ENCODE assay signal across 17 cellular contexts in the genomic region with DNA sequence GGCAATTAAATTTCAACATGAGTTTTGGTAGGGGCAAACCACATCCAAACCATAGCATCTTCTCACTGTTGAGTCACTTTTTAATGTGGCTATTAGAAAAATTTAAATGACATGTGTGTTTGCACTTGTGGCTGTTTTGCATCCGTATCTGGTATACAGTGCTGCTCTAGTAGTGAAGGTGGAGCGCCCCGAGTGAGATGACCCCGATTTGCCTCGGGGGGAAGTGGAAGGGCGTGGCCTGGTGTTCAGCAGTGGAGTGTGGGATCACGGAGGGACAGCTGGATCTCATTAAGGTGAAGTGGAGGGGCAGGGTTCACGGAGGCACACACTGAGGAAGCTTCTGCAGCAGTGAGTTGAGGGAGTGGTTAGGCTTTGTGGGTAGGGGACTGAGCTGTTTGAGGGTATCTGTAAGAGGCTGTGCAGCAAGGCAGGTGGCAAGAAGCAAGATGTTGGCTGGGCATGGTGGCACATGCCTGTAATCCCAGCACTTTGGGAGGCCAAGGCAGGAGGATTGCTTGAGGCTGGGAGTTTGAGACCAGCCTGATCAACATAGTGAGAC. TPM values are rescaled to one million over a fixed set of nuclear protein-coding genes. Genes with fewer than 3 reads are reported as not detected.
DNase-seq lines count a peak whose midpoint lies in the region; ATAC-seq and TF ChIP-seq lines count a peak whose summit lies in the region.
"Had no signal": no experiment of that assay in that cellular context is flagged by ENCODE, and none has a peak within 500 bp of the region (broad histone marks: within the 10 kb centered on the region; RNA-seq: fewer than 3 reads in every experiment).

No MANE protein-coding gene starts in this region.

- H2AFZ ChIP-seq in DND-41 (ENCODE audit: low read depth, low read length) = no peak overlapping the region

- no peak overlapping the region for H3K27ac ChIP-seq in DND-41 (ENCODE audit: low read length)
- H3K27ac ChIP-seq in A673 (ENCODE audit: low read depth, low read length, poor library complexity, severe bottlenecking) = no peak overlapping the region
- H3K27ac ChIP-seq: 22Rv1, C4-2B, Peyer's patch had no signal

- H3K4me3 Mint-ChIP-seq in T-helper 17 cell = no peak overlapping the region
- peak overlapping the region; percentile 79 to 87 (median 81) for H3K4me3 Mint-ChIP-seq in immature natural killer cell

- peak overlapping the region; percentile 74 for H3K27ac Mint-ChIP-seq in T-helper 17 cell
- H3K27ac Mint-ChIP-seq in immature natural killer cell = peak overlapping the region; percentile 38 to 91 (median 76)

- H3K9me3 ChIP-seq in DND-41 (ENCODE audit: insufficient read depth, low read length, severe bottlenecking) (no peaks in the 10 kb centered on the region), T-helper 17 cell (ENCODE audit: control insufficient read depth, low read length, poor library complexity, severe bottlenecking) (no peaks in the 10 kb centered on the region), A673 (ENCODE audit: low read depth, low read length, poor library complexity, severe bottlenecking) (no peaks in the 10 kb centered on the region)
- H3K9me3 ChIP-seq: Peyer's patch had no signal

- DNase-seq in NCI-H526 (lab: John Stamatoyannopoulos, UW) (peak; percentile 37 to 38), NCI-H526 treated with DMSO at 0.1 percent for 48 hours (lab: John Stamatoyannopoulos, UW) (no peak), DND-41 (peak; percentile 28), T-helper 17 cell (no peak), immature natural killer cell (peak in 2 of 3 donors; percentile 35 to 37), NCI-H524 treated with DMSO at 0.1 percent for 48 hours (lab: John Stamatoyannopoulos, UW) (no peak), NCI-H1930 (lab: John Stamatoyannopoulos, UW) (no peak), A673 (ENCODE audit: low spot score) (no peak)
- DNase-seq: Calu3, HCEC 1CT, NCI-H1436 treated with DMSO at 0.1 percent for 48 hours, NCI-H2107, NCI-H226, SIG-M5 had no signal

- H4K20me1 ChIP-seq in DND-41 (ENCODE audit: insufficient read depth, low read length) = no peaks in the 10 kb centered on the region; the same call in 1 of the 2 replicates

- H3K36me3 Mint-ChIP-seq in T-helper 17 cell (ENCODE audit: low read depth) = peaks cover 3% of the 10 kb centered on the region
- peaks cover 0 to 1% (median 0%) of the 10 kb centered on the region in 3 donors for H3K36me3 Mint-ChIP-seq in immature natural killer cell

- no peaks in the 10 kb centered on the region for H3K79me2 ChIP-seq in DND-41 (ENCODE audit: insufficient read depth, low read length)

- POLR2A ChIA-PET in A673 (lab: Charles Lee; ENCODE audit: low non-redundant PET) = no interaction called here

- H3K4me2 ChIP-seq in DND-41 (ENCODE audit: insufficient read depth, low read length) = no peak overlapping the region

- CTCF ChIA-PET in A673 (lab: Charles Lee) = interaction anchor here (0.6 kb wide), 1 partner anchor 24 kb away, joined by 6 read pairs; no protein-coding TSS in a partner anchor

- no TSS peak for BruUV-seq in A673 (replicated peaks; lab: Mats Ljungman, UMichigan)

- no peak overlapping the region for H3K4me3 ChIP-seq in DND-41 (ENCODE audit: low read depth in 1 of 2, low read length in 2 of 2)
- no peak overlapping the region for H3K4me3 ChIP-seq in A673 (ENCODE audit: low read depth, low read length, poor library complexity, severe bottlenecking)
- H3K4me3 ChIP-seq: Peyer's patch had no signal

- H3K9ac ChIP-seq in DND-41 (ENCODE audit: low read depth, low read length) = no peak overlapping the region

- peaks cover 19% of the 10 kb centered on the region for H3K4me1 ChIP-seq in DND-41 (ENCODE audit: insufficient read depth, low read length)
- H3K4me1 ChIP-seq in A673 (ENCODE audit: insufficient read depth, low read length, poor library complexity, severe bottlenecking) = no peaks in the 10 kb centered on the region
- H3K4me1 ChIP-seq: Peyer's patch had no signal

- TF ChIP-seq CTCF in DND-41 (IDR thresholded peaks at IDR 0.05; ENCODE audit: borderline replicate concordance, extremely low read depth, low read length, poor library complexity, severe bottlenecking) (no peak), A673 (conservative IDR thresholded peaks at IDR 0.05; ENCODE audit: low read depth, low read length) (no peak)

- H3K4me1 Mint-ChIP-seq in T-helper 17 cell (peaks cover 12% of the 10 kb centered on the region), immature natural killer cell (peaks cover 37 to 43% of the 10 kb centered on the region in 2 donors)

- H3K27me3 Mint-ChIP-seq in T-helper 17 cell (peaks cover 22% of the 10 kb centered on the region), immature natural killer cell (ENCODE audit: low read depth in 3 of 3) (peaks cover 0 to 3% (median 3%) of the 10 kb centered on the region in 3 donors)

- H3K27me3 ChIP-seq in DND-41 (ENCODE audit: insufficient read depth, low read length, poor library complexity) = peaks cover 8% of the 10 kb centered on the region
- H3K27me3 ChIP-seq in A673 (replicated peaks; ENCODE audit: insufficient read depth, low read depth, low read length, poor library complexity) = no peaks in the 10 kb centered on the region
- H3K27me3 ChIP-seq: Peyer's patch had no signal

- intact Hi-C loops in A673 (cut with micrococcal nuclease; ENCODE audit: unreplicated experiment) = no loop called here

- no peaks in the 10 kb centered on the region for H3K36me3 ChIP-seq in DND-41 (ENCODE audit: insufficient read depth, low read length)
- H3K36me3 ChIP-seq in A673 (ENCODE audit: insufficient read depth, low read length, poor library complexity, severe bottlenecking) = no peaks in the 10 kb centered on the region
- H3K36me3 ChIP-seq: Peyer's patch had no signal

- no peaks in the 10 kb centered on the region for H3K9me3 Mint-ChIP-seq in immature natural killer cell

- peak; percentile 66 for ATAC-seq in DND-41 (ENCODE audit: insufficient read depth, low read depth)
- no peak for ATAC-seq in T-helper 17 cell

RNA-seq across cellular contexts. Expression of gene GMCL2, which starts 6.2 kb away (rescaled TPM):
- total RNA-seq in T-helper 17 cell (not detected), A673 (2021) (not detected in 2 replicates)
- polyA plus RNA-seq in immature natural killer cell = not detected
- total RNA-seq: Calu3, Peyer's patch had no signal

RNA-seq across cellular contexts. Expression of gene HNRNPAB, which starts 11.0 kb away (rescaled TPM):
- total RNA-seq in T-helper 17 cell (10 to 100 TPM; 89.5 to 90.5 TPM), A673 (2021) (369 and 408 TPM in 2 replicates)
- 100 to 1,000 TPM in 1 of 3 donors, 10 to 100 TPM in 2; 34.4 to 126 (median 62.9) TPM for polyA plus RNA-seq in immature natural killer cell

RNA-seq across cellular contexts. Expression of gene PHYKPL, which starts 39.3 kb away (rescaled TPM):
- total RNA-seq in T-helper 17 cell (100 to 1,000 TPM in 1 of 2 donors, 10 to 100 TPM in 1; 86.9 to 107 TPM), A673 (2021) (43.9 and 49.0 TPM in 2 replicates)
- 10 to 100 TPM; 28.2 to 44.1 (median 33.3) TPM for polyA plus RNA-seq in immature natural killer cell

RNA-seq across cellular contexts. Expression of gene NHP2, which starts 39.6 kb away (rescaled TPM):
- 10 to 100 TPM; 62.2 to 62.4 TPM for total RNA-seq in T-helper 17 cell
- 100 to 1,000 TPM; 163 to 196 (median 195) TPM for polyA plus RNA-seq in immature natural killer cell
- total RNA-seq in A673 (2021) = 223 and 232 TPM in 2 replicates

Comparison
In these comparisons a context has a peak if more than half of its experiments do, and no peak if none do; other contexts are left out.
1. DNase-seq: peak in NCI-H526 (2 of 2), DND-41 (single experiment) and immature natural killer cell (2 of 3); none in NCI-H526 treated with DMSO at 0.1 percent for 48 hours (single experiment), T-helper 17 cell (0 of 3), NCI-H524 treated with DMSO at 0.1 percent for 48 hours (single experiment), NCI-H1930 (0 of 2) and A673 (single experiment).